ENCODE assay signal across 8 cellular contexts in the genomic region with DNA sequence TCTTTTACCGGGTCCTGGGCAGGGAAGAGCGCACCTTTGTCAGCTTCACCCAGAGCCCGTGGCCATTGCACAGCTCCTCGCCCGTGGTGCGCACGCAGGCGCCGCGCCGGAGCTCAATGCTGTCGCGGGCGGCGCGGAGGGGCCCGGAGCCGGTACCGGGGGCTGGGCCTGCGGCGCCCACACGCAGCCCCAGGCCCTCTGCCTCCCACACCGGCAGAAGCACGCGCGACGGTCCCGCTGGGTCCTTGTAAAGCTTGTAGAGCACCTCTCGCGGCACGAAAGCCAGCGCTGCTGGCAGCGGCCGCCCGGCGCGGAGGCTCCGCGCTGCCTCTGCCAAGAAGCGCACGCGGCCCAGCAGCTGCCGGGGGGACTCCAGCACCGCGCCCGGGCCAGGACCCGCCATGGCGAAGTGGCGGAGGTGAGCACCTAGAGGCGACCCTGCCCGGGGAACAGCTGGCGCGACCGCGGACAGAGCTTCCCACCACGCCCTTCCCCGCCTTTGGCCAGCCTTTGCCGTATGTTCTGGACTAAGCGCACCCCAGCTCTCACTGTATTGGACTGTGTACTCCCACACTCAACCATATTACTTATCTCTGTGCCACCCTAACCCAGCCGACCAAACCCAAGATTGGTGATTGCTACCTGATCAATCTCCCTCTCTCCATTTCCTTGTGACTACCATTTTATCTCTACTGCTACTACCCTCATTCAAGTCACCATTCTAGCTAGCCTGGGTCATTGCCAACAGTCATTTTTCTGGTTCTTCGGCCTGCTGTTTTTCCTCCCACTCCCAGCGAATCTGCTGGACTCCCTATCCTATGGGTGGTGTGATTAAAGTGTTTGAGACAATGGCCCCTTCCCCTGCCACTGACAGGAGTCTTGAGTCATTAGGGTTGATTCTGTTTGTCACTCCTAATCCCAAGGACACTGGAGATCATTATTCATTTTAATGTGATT. TPM values are rescaled to one million over a fixed set of nuclear protein-coding genes. Genes with fewer than 3 reads are reported as not detected.
A peak's percentile ranks its signal among the peaks of the same experiment; 100 is the strongest.
DNase-seq lines count a peak whose midpoint lies in the region; ATAC-seq and TF ChIP-seq lines count a peak whose summit lies in the region.

A gene (minus strand): TSS at position 470 of the 957 bp plus-strand sequence. CDS start 67 bp downstream, at position 403.

- H3K4me3 ChIP-seq in DOHH2 (ENCODE audit: low read length) (peak within 1 kb of the TSS; percentile 92), fibroblast of pulmonary artery (replicated peaks; ENCODE audit: low read depth, low read length) (peak within 1 kb of the TSS; percentile 88), stomach (peak within 1 kb of the TSS; percentile 92 to 100 (median 98))

- peak within 1 kb of the TSS; percentile 88 for H3K4me3 Mint-ChIP-seq in natural killer cell treated with Interleukin-12 subunit alpha and Interleukin-12 subunit beta and Interleukin-15 and Interleukin-18, amount 100 ng/mL, for 72 hours

- H3K4me1 Mint-ChIP-seq in natural killer cell treated with Interleukin-12 subunit alpha and Interleukin-12 subunit beta and Interleukin-15 and Interleukin-18, amount 100 ng/mL, for 72 hours (ENCODE audit: low read depth in 2 of 2): peaks cover 38 to 44% of the 10 kb centered on the region in 2 donors

- CTCF ChIA-PET in RWPE1 (lab: Yijun Ruan, JAX): interaction anchor here (0.7 to 1.6 kb wide), 4 partner anchors 218 to 482 kb away, joined by 3 to 7 read pairs (median 4); no protein-coding TSS in a partner anchor

- no peaks in the 10 kb centered on the region for H3K27me3 Mint-ChIP-seq in natural killer cell treated with Interleukin-12 subunit alpha and Interleukin-12 subunit beta and Interleukin-15 and Interleukin-18, amount 100 ng/mL, for 72 hours

- DNase-seq in Kasumi-1 (lab: John Stamatoyannopoulos, UW) (peak; percentile 80 to 87), RWPE1 (ENCODE audit: low spot score) (peak; percentile 66), fibroblast of pulmonary artery (ENCODE audit: low read depth) (peak; percentile 74), stomach (peak; percentile 85)
- DNase-seq in activated T-helper 9 cell treated with anti-CD3 and anti-CD28 coated beads, Interleukin-2, amount 50 U/mL, for 16 hours (ENCODE audit: low read depth): peak; percentile 61
- peak; percentile 87 for DNase-seq in natural killer cell treated with Interleukin-12 subunit alpha and Interleukin-12 subunit beta and Interleukin-15 and Interleukin-18, amount 100 ng/mL, for 72 hours (ENCODE audit: low spot score)

- no peaks in the 10 kb centered on the region for H3K9me2 ChIP-seq in DOHH2 (replicated peaks; ENCODE audit: control insufficient read depth, low read length)

- H3K36me3 ChIP-seq in DOHH2 (ENCODE audit: control insufficient read depth, low read length): peaks cover 24% of the 10 kb centered on the region
- H3K36me3 ChIP-seq in stomach: peaks cover 37 to 59% (median 56%) of the 10 kb centered on the region in 4 donors

- peak; percentile 72 for ATAC-seq in GM21786 (IDR thresholded peaks at IDR 0.05; ENCODE audit: unreplicated experiment)
- peak; percentile 87 to 89 for ATAC-seq in natural killer cell treated with Interleukin-12 subunit alpha and Interleukin-12 subunit beta and Interleukin-15 and Interleukin-18, amount 100 ng/mL, for 72 hours

- WGBS in stomach, 5 donors: 1 to 5% (median 1%) methylated on average over 11 to 62 of the region's 62 CpGs

- peaks cover 4% of the 10 kb centered on the region for H3K36me3 Mint-ChIP-seq in natural killer cell treated with Interleukin-12 subunit alpha and Interleukin-12 subunit beta and Interleukin-15 and Interleukin-18, amount 100 ng/mL, for 72 hours

- POLR2A ChIA-PET in RWPE1 (lab: Yijun Ruan, JAX; ENCODE audit: low non-redundant PET): interaction anchor here (0.5 to 1.8 kb wide), 8 partner anchors 89 to 481 kb away, joined by 3 to 10 read pairs (median 4); a partner anchor contains a TSS

- peak within 1 kb of the TSS; percentile 94 for H3K4me2 ChIP-seq in DOHH2 (ENCODE audit: low read length)

- H3K4me1 ChIP-seq in DOHH2 (ENCODE audit: control insufficient read depth, low read length) (peaks cover 30% of the 10 kb centered on the region), stomach (peaks cover 30 to 58% (median 54%) of the 10 kb centered on the region in 4 donors)

- H3K9me3 Mint-ChIP-seq in natural killer cell treated with Interleukin-12 subunit alpha and Interleukin-12 subunit beta and Interleukin-15 and Interleukin-18, amount 100 ng/mL, for 72 hours: no peaks in the 10 kb centered on the region

- TF ChIP-seq POLR2A in stomach (IDR thresholded peaks at IDR 0.05): no peak

- H3K9me3 ChIP-seq in DOHH2 (ENCODE audit: control insufficient read depth, insufficient read depth, low read length) (no peaks in the 10 kb centered on the region), stomach (no peaks in the 10 kb centered on the region)

- no peaks in the 10 kb centered on the region; the same call in 1 of the 2 replicates for H4K20me1 ChIP-seq in DOHH2 (ENCODE audit: control insufficient read depth, insufficient read depth, low read depth, low read length)

- intact Hi-C loops in stomach (cut with DNase I; ENCODE audit: low total_unique reads): loop anchor here (10.0 kb wide), 1 partner anchor 484 kb away; a partner anchor contains a TSS

- peak within 1 kb of the TSS; percentile 89 to 92 for H3K27ac Mint-ChIP-seq in natural killer cell treated with Interleukin-12 subunit alpha and Interleukin-12 subunit beta and Interleukin-15 and Interleukin-18, amount 100 ng/mL, for 72 hours

- TF ChIP-seq EP300 in stomach (IDR thresholded peaks at IDR 0.05): no peak

- no peaks in the 10 kb centered on the region for H3F3A ChIP-seq in DOHH2 (ENCODE audit: control insufficient read depth, insufficient read depth)

- H3K27me3 ChIP-seq in DOHH2 (ENCODE audit: control insufficient read depth, low read length) (no peaks in the 10 kb centered on the region), stomach (no peaks in the 10 kb centered on the region)

- peak within 1 kb of the TSS; percentile 39 for H3K27ac ChIP-seq in DOHH2 (ENCODE audit: low read depth, low read length)
- H3K27ac ChIP-seq in RWPE1: peak within 1 kb of the TSS; percentile 91
- peak within 1 kb of the TSS; percentile 84 to 89 (median 87) for H3K27ac ChIP-seq in stomach

- TF ChIP-seq CTCF in DOHH2 (IDR thresholded peaks at IDR 0.05; ENCODE audit: low read depth, low read length, poor library complexity, severe bottlenecking) (no peak), RWPE1 (conservative IDR thresholded peaks at IDR 0.05; ENCODE audit: low read depth) (no peak), fibroblast of pulmonary artery (IDR thresholded peaks at IDR 0.05; ENCODE audit: low read length, missing control alignments) (no peak), stomach (IDR thresholded peaks at IDR 0.05) (no peak)

- H3K79me2 ChIP-seq in DOHH2 (ENCODE audit: control insufficient read depth, low read length): peaks cover 17% of the 10 kb centered on the region

RNA-seq across cellular contexts. Expression of the gene that starts here (rescaled TPM):
- total RNA-seq in natural killer cell treated with Interleukin-12 subunit alpha and Interleukin-12 subunit beta and Interleukin-15 and Interleukin-18, amount 100 ng/mL, for 72 hours: 10 to 100 TPM; 39.0 to 42.8 TPM
- 100 to 1,000 TPM in 1 of 5 donors, 10 to 100 TPM in 4; 15.6 to 104 (median 50.0) TPM for total RNA-seq in stomach
- 10 to 100 TPM; 23.4 to 31.5 (median 26.1) TPM for polyA plus RNA-seq in stomach

Comparison
In these comparisons a context has a peak if more than half of its experiments do, and no peak if none do; other contexts are left out.
1. Peak in every context shown above with its lines: DNase-seq, ATAC-seq, H3K4me3 ChIP-seq and H3K27ac ChIP-seq.
2. H3K27ac ChIP-seq: peak in every context shown above with its lines; median percentile 91 in RWPE1; 87 in stomach; 39 in DOHH2.